In genomic region chr11:12889243-12889642, GRCh38 we compare ENCODE assay signal across 10 cellular contexts.
DNase-seq lines count a peak whose midpoint lies in the region; ATAC-seq lines count a peak whose summit lies in the region.
"Had no signal": no experiment of that assay in that cellular context is flagged by ENCODE, and none has a peak within 500 bp of the region (broad histone marks: within the 10 kb centered on the region; RNA-seq: fewer than 3 reads in every experiment).

No MANE protein-coding gene starts in this region.

- peak overlapping the region; percentile 54 for H3K27ac ChIP-seq in skeletal muscle tissue (ENCODE audit: low read depth, low read length)

- H3K9ac ChIP-seq in skeletal muscle tissue (ENCODE audit: low read depth in 1 of 3, low read length in 3 of 3): peak overlapping the region in 1 of 3 donors; percentile 58

- no peak for ATAC-seq in GM18511 (IDR thresholded peaks at IDR 0.05; ENCODE audit: unreplicated experiment)

- DNase-seq in GM04504 (ENCODE audit: low read depth) (peak; percentile 61), amniotic epithelial cell (ENCODE audit: low read depth) (peak; percentile 95), hepatic stellate cell (ENCODE audit: low spot score) (peak; percentile 64), ureter (ENCODE audit: low spot score) (no peak), LoVo (ENCODE audit: low spot score) (no peak)
- no peak for DNase-seq in activated CD4-positive, alpha-beta T cell treated with anti-CD3 and anti-CD28 coated beads, Interleukin-2, amount 50 U/mL, for 4 hours
- DNase-seq: GF-D8, GOT3 had no signal

- H3K36me3 ChIP-seq in skeletal muscle tissue (ENCODE audit: control insufficient read depth in 3 of 3, insufficient read depth in 3 of 3, low read length in 3 of 3): peaks cover 7 to 17% (median 10%) of the 10 kb centered on the region in 3 donors

- H3K4me3 ChIP-seq in skeletal muscle tissue (ENCODE audit: low read length in 3 of 3): no peak overlapping the region

- peaks cover 25 to 36% (median 31%) of the 10 kb centered on the region in 3 donors for H3K4me1 ChIP-seq in skeletal muscle tissue (ENCODE audit: control insufficient read depth in 3 of 3, insufficient read depth in 3 of 3, low read length in 3 of 3)

- H3K27me3 ChIP-seq in skeletal muscle tissue (ENCODE audit: control insufficient read depth in 3 of 3, insufficient read depth in 3 of 3, low read length in 3 of 3): no peaks in the 10 kb centered on the region

- H3K9me3 ChIP-seq in skeletal muscle tissue (ENCODE audit: control insufficient read depth in 3 of 3, low read length in 3 of 3): no peaks in the 10 kb centered on the region

Comparison
In these comparisons a context has a peak if more than half of its experiments do, and no peak if none do; other contexts are left out.
1. DNase-seq: peak in GM04504 (single experiment), amniotic epithelial cell (single experiment) and hepatic stellate cell (single experiment); none in ureter (single experiment), activated CD4-positive, alpha-beta T cell treated with anti-CD3 and anti-CD28 coated beads, Interleukin-2, amount 50 U/mL, for 4 hours (0 of 2) and LoVo (single experiment).